9 cellular contexts compared by ENCODE assay signal in the genomic region with DNA sequence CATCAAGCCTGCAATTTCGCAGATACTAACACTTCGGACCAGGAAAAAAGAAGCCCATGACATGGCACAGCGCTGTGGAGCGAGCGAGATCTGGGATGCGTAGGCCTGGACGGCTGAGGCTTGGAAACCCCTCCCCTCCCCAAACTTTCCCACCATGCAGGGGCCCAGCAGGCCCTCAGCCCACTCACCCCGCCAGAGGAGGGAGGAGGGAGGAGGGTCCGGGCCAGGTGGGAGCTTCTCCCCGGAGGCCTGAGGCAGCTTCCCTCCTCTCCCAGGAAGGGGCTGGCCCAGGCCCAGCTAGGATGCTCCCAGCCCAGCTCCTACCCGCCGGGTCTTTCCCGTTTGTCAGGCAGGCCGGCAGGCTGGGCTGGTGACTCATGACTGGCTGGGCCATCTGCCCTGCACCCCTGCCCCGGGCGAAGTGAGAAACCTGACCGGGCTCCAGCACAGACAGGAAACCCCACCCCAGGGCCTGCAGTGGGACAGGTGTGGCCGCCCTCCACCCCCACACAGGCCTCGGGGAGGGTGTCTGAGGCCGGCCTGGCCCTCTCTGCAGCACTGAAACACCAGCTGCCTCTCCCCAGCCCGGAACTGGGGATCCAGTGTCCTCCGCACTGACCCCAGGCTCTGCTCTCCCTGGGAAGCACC. TPM values are rescaled to one million over a fixed set of nuclear protein-coding genes. Genes with fewer than 3 reads are reported as not detected.
DNase-seq lines count a peak whose midpoint lies in the region; ATAC-seq and TF ChIP-seq lines count a peak whose summit lies in the region.
"Had no signal": no experiment of that assay in that cellular context is flagged by ENCODE, and none has a peak within 500 bp of the region (broad histone marks: within the 10 kb centered on the region; RNA-seq: fewer than 3 reads in every experiment).

No MANE protein-coding gene starts in this region.

- H3K27ac Mint-ChIP-seq in naive thymus-derived CD4-positive, alpha-beta T cell: no peak overlapping the region
- H3K27ac Mint-ChIP-seq: stimulated activated naive CD8-positive, alpha-beta T cell treated with anti-CD3 and anti-CD28 coated beads, Interleukin-15, Interleukin-2, amounts not matched to agents 100 ng/mL and 50 ng/mL, for 24 hours had no signal

- H3K4me3 Mint-ChIP-seq in naive thymus-derived CD4-positive, alpha-beta T cell: no peak overlapping the region
- H3K4me3 Mint-ChIP-seq: stimulated activated naive CD8-positive, alpha-beta T cell treated with anti-CD3 and anti-CD28 coated beads, Interleukin-15, Interleukin-2, amounts not matched to agents 100 ng/mL and 50 ng/mL, for 24 hours had no signal

- DNase-seq in SIG-M5 treated with dmso at 0.1 percent for 504 hours (lab: John Stamatoyannopoulos, UW; ENCODE audit: unreplicated experiment) (peak; percentile 67), SIG-M5 (lab: John Stamatoyannopoulos, UW) (no peak), Panc1 (ENCODE audit: low read depth, low spot score) (no peak), NCI-H1930 (lab: John Stamatoyannopoulos, UW) (no peak)
- DNase-seq in naive thymus-derived CD4-positive, alpha-beta T cell: no peak

- H3K9me3 Mint-ChIP-seq in naive thymus-derived CD4-positive, alpha-beta T cell: no peaks in the 10 kb centered on the region
- H3K9me3 Mint-ChIP-seq: stimulated activated naive CD8-positive, alpha-beta T cell treated with anti-CD3 and anti-CD28 coated beads, Interleukin-15, Interleukin-2, amounts not matched to agents 100 ng/mL and 50 ng/mL, for 24 hours had no signal

- 17 to 36% methylated on average over 21 to 22 of the region's 22 CpGs for WGBS in esophagus, 2 donors

- H3K4me1 ChIP-seq in Panc1 (ENCODE audit: control insufficient read depth, insufficient read depth, low read length) (peaks cover 56% of the 10 kb centered on the region), esophagus (ENCODE audit: control insufficient read depth in 2 of 2, insufficient read depth in 2 of 2, low read length in 1 of 2) (peaks cover 21 to 35% of the 10 kb centered on the region in 2 donors)
- no peaks in the 10 kb centered on the region for H3K4me1 ChIP-seq in naive thymus-derived CD4-positive, alpha-beta T cell (ENCODE audit: control insufficient read depth in 2 of 2, insufficient read depth in 2 of 2, low read length in 2 of 2)

- H3K36me3 Mint-ChIP-seq in naive thymus-derived CD4-positive, alpha-beta T cell: peaks cover 0 to 3% (median 0%) of the 10 kb centered on the region in 5 donors

- CTCF ChIA-PET in Panc1 (lab: Charles Lee): interaction anchor here (1.0 kb wide), 1 partner anchor 20 kb away, joined by 5 read pairs; no protein-coding TSS in a partner anchor
- CTCF ChIA-PET in naive thymus-derived CD4-positive, alpha-beta T cell (lab: Charles Lee): no interaction called here

- no peaks in the 10 kb centered on the region for H3K9me3 ChIP-seq in Panc1 (ENCODE audit: control insufficient read depth, insufficient read depth, low read depth, low read length)
- no peaks in the 10 kb centered on the region for H3K9me3 ChIP-seq in esophagus (ENCODE audit: control insufficient read depth in 2 of 2, insufficient read depth in 1 of 2, low read depth in 1 of 2, low read length in 1 of 2)
- no peaks in the 10 kb centered on the region for H3K9me3 ChIP-seq in naive thymus-derived CD4-positive, alpha-beta T cell (ENCODE audit: control insufficient read depth in 2 of 3, low read length in 3 of 3)

- ATAC-seq in Panc1 (peak; percentile 83), GM19463 (IDR thresholded peaks at IDR 0.05; ENCODE audit: unreplicated experiment) (no peak), HG02610 (IDR thresholded peaks at IDR 0.05; ENCODE audit: unreplicated experiment) (no peak)
- peak; percentile 60 for ATAC-seq in naive thymus-derived CD4-positive, alpha-beta T cell

- BruUV-seq in Panc1 (replicated peaks; lab: Mats Ljungman, UMichigan): no TSS peak

- H3K27me3 ChIP-seq in Panc1 (ENCODE audit: control insufficient read depth, insufficient read depth, low read length): no peaks in the 10 kb centered on the region
- H3K27me3 ChIP-seq in esophagus (ENCODE audit: control insufficient read depth in 1 of 2, insufficient read depth in 2 of 2, low read length in 2 of 2): no peaks in the 10 kb centered on the region
- H3K27me3 ChIP-seq in naive thymus-derived CD4-positive, alpha-beta T cell (ENCODE audit: control insufficient read depth in 2 of 2, insufficient read depth in 2 of 2, low read length in 2 of 2): no peaks in the 10 kb centered on the region

- peaks cover 0 to 4% (median 0%) of the 10 kb centered on the region in 7 donors for H3K4me1 Mint-ChIP-seq in naive thymus-derived CD4-positive, alpha-beta T cell

- H3K4me3 ChIP-seq in Panc1 (ENCODE audit: low read depth in 2 of 2, low read length in 2 of 2) (peak overlapping the region in 1 of 2 experiments; percentile 36; a peak in 2 of 4 replicates), esophagus (ENCODE audit: low read depth in 1 of 2, low read length in 2 of 2) (peak overlapping the region; percentile 18 to 34)
- no peak overlapping the region for H3K4me3 ChIP-seq in naive thymus-derived CD4-positive, alpha-beta T cell (ENCODE audit: low read length)

- POLR2A ChIA-PET in Panc1 (lab: Charles Lee): interaction anchor here (0.6 to 0.9 kb wide), 2 partner anchors 27 to 36 kb away, joined by 3 to 6 read pairs; no protein-coding TSS in a partner anchor
- POLR2A ChIA-PET in naive thymus-derived CD4-positive, alpha-beta T cell (lab: Charles Lee): no interaction called here

- in situ Hi-C loops in Panc1 (cut with HindIII; ENCODE audit: low pct_unique_long_range_greater_than_20kb, low sequenced_read_pairs): no loop called here

- H3K27me3 Mint-ChIP-seq in naive thymus-derived CD4-positive, alpha-beta T cell: peaks cover 7 to 23% (median 11%) of the 10 kb centered on the region in 5 donors

- no peak for TF ChIP-seq CTCF in Panc1 (IDR thresholded peaks at IDR 0.05)

- intact Hi-C loops in Panc1 (cut with micrococcal nuclease; ENCODE audit: unreplicated experiment): no loop called here
- intact Hi-C loops in naive thymus-derived CD4-positive, alpha-beta T cell (cut with micrococcal nuclease): no loop called here

- H3K36me3 ChIP-seq in Panc1 (ENCODE audit: control insufficient read depth, insufficient read depth, low read length): no peaks in the 10 kb centered on the region
- H3K36me3 ChIP-seq in esophagus (ENCODE audit: control insufficient read depth in 2 of 2, insufficient read depth in 2 of 2, low read length in 1 of 2): no peaks in the 10 kb centered on the region
- no peaks in the 10 kb centered on the region for H3K36me3 ChIP-seq in naive thymus-derived CD4-positive, alpha-beta T cell (ENCODE audit: control insufficient read depth in 2 of 3, insufficient read depth in 3 of 3, low read length in 3 of 3)

- H3K27ac ChIP-seq in Panc1 (ENCODE audit: low read length) (peak overlapping the region; percentile 97), esophagus (ENCODE audit: low read depth in 2 of 2, low read length in 1 of 2) (peak overlapping the region; percentile 87 to 97)
- H3K27ac ChIP-seq in naive thymus-derived CD4-positive, alpha-beta T cell (ENCODE audit: low read depth, low read length): no peak overlapping the region

RNA-seq across cellular contexts. Expression of a gene that starts 34.3 kb away (rescaled TPM):
- total RNA-seq in Panc1 (2021; ENCODE audit: unreplicated experiment): 188 TPM
- 144 TPM for polyA plus RNA-seq in Panc1 (2012; ENCODE audit: insufficient read length)
- polyA plus RNA-seq in esophagus: 10 to 100 TPM; 22.9 to 40.5 TPM
- total RNA-seq in naive thymus-derived CD4-positive, alpha-beta T cell: 100 to 1,000 TPM in 1 of 5 experiments, 10 to 100 TPM in 4; 54.9 to 122 (median 86.5) TPM
- polyA plus RNA-seq in naive thymus-derived CD4-positive, alpha-beta T cell: 10 to 100 TPM; 45.0 to 84.8 TPM

Comparison
In these comparisons a context has a peak if more than half of its experiments do, and no peak if none do; other contexts are left out.
1. ATAC-seq: peak in Panc1 (single experiment) and naive thymus-derived CD4-positive, alpha-beta T cell (single experiment); none in GM19463 (single experiment) and HG02610 (single experiment).